In the genomic region with DNA sequence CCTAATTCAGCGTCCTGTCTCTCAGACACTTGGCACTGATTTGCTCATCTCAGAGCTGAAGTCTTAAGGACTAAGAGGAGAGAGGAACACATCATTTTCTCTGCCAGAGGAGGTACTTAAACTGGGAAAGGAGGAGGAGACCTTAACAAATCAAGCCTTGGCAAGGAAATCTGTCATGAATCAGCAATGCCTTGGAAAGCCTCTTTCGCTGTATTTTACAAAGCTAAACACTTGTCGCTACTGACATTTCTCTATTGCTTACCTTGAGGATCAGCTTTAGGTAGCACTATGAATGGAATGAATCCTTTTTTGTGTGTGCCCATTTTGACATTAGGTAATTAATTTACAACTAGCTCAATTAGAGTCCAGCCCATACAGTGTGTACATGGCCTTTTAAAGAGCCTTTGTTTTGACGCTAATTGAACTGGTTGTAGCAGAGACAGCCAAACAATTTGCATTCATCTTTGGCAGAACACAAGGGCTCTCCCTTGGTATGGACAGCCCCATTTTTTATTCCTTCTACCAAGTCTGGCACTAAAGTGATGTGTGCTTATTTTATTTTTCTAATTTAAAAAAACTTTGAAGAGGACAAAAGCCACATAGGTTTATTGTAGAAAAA, we compare ENCODE assay signal across 23 cellular contexts. TPM values are rescaled to one million over a fixed set of nuclear protein-coding genes. Genes with fewer than 3 reads are reported as not detected.
DNase-seq lines count a peak whose midpoint lies in the region; ATAC-seq and TF ChIP-seq lines count a peak whose summit lies in the region.
"Had no signal": no experiment of that assay in that cellular context is flagged by ENCODE, and none has a peak within 500 bp of the region (broad histone marks: within the 10 kb centered on the region; RNA-seq: fewer than 3 reads in every experiment).

No MANE protein-coding gene starts in this region.

- H3K4me3 ChIP-seq in SK-N-SH (ENCODE audit: low read depth in 2 of 2, low read length in 1 of 2) = no peak overlapping the region
- no peak overlapping the region for H3K4me3 ChIP-seq in esophagus muscularis mucosa
- no peak overlapping the region for H3K4me3 ChIP-seq in effector memory CD4-positive, alpha-beta T cell (ENCODE audit: insufficient read depth, low read depth, low read length, poor library complexity, severe bottlenecking)
- H3K4me3 ChIP-seq: gastrocnemius medialis, psoas muscle, SJSA1, skin epidermis, upper lobe of left lung had no signal

- DNase-seq in SK-N-SH (no peak), esophagus muscularis mucosa (ENCODE audit: extremely low spot score) (no peak), midbrain (lab: John Stamatoyannopoulos, UW) (peak; percentile 26), NK-92 (lab: John Stamatoyannopoulos, UW; ENCODE audit: unreplicated experiment) (no peak)
- DNase-seq in effector memory CD4-positive, alpha-beta T cell = no peak
- DNase-seq: activated CD4-positive, CD25-positive, alpha-beta regulatory T cell treated with anti-CD3 and anti-CD28 coated beads, Interleukin-2, amount 50 U/mL, for 72 hours; activated CD8-positive, alpha-beta T cell treated with anti-CD3 and anti-CD28 coated beads for 36 hours; activated effector memory CD4-positive, alpha-beta T cell treated with Interleukin-2 at 50 U/mL for 16 hours; activated naive CD8-positive, alpha-beta T cell treated with anti-CD3 and anti-CD28 coated beads for 36 hours; effector CD4-positive, alpha-beta T cell; gastrocnemius medialis; left ventricle myocardium superior; NCI-H2081; NCI-H510A; psoas muscle; stimulated activated CD4-positive, alpha-beta T cell treated with anti-CD3 and anti-CD28 coated beads, Interleukin-1b, Interleukin-23, amount 100 ng/mL, for 48 hours; upper lobe of left lung had no signal

- CTCF ChIA-PET in SK-N-SH (lab: Yijun Ruan, JAX) = interaction anchor here (1.0 to 1.2 kb wide), 3 partner anchors 10 to 15 kb away, joined by 3 to 4 read pairs (median 4); no protein-coding TSS in a partner anchor

- no peak overlapping the region for H3K9ac ChIP-seq in SK-N-SH

- peaks cover 37% of the 10 kb centered on the region for H3K79me2 ChIP-seq in SK-N-SH (ENCODE audit: insufficient read depth)

- H2AFZ ChIP-seq in SK-N-SH (ENCODE audit: low read depth) = no peak overlapping the region

- intact Hi-C loops in esophagus muscularis mucosa (cut with DNase I) = no loop called here

- peaks cover 44% of the 10 kb centered on the region for H4K20me1 ChIP-seq in SK-N-SH (ENCODE audit: insufficient read depth)

- H3K27ac ChIP-seq in SK-N-SH (ENCODE audit: low read depth in 2 of 2, low read length in 1 of 2) = no peak overlapping the region
- peak overlapping the region; percentile 14 to 57 (median 41) for H3K27ac ChIP-seq in esophagus muscularis mucosa (replicated peaks in 1 of 4)
- H3K27ac ChIP-seq in effector memory CD4-positive, alpha-beta T cell (ENCODE audit: insufficient read depth, low read length, poor library complexity, severe bottlenecking) = no peak overlapping the region
- H3K27ac ChIP-seq: gastrocnemius medialis, psoas muscle, SJSA1, skin epidermis, upper lobe of left lung had no signal

- TF ChIP-seq RAD21 in SK-N-SH (IDR thresholded peaks at IDR 0.05; ENCODE audit: low read length) = no peak

- no peak for TF ChIP-seq CTCF in SK-N-SH (IDR thresholded peaks at IDR 0.05)
- no peak for TF ChIP-seq CTCF in esophagus muscularis mucosa (IDR thresholded peaks at IDR 0.05)

- no peak overlapping the region for H3K4me2 ChIP-seq in SK-N-SH

- H3K27me3 ChIP-seq in SK-N-SH (ENCODE audit: insufficient read depth) (no peaks in the 10 kb centered on the region), esophagus muscularis mucosa (no peaks in the 10 kb centered on the region)
- H3K27me3 ChIP-seq in effector memory CD4-positive, alpha-beta T cell (replicated peaks; ENCODE audit: control insufficient read depth, insufficient read depth, low read length, poor library complexity, severe bottlenecking) = no peaks in the 10 kb centered on the region
- H3K27me3 ChIP-seq: gastrocnemius medialis, SJSA1, upper lobe of left lung had no signal

- H3F3A ChIP-seq in SK-N-SH (replicated peaks; ENCODE audit: insufficient read depth) = peaks cover 9% of the 10 kb centered on the region

- H3K36me3 ChIP-seq in SK-N-SH (replicated peaks in 1 of 2; ENCODE audit: control insufficient read depth in 1 of 2, insufficient read depth in 2 of 2, low read length in 1 of 2) = no peaks in the 10 kb centered on the region
- H3K36me3 ChIP-seq in esophagus muscularis mucosa = no peaks in the 10 kb centered on the region
- no peaks in the 10 kb centered on the region for H3K36me3 ChIP-seq in effector memory CD4-positive, alpha-beta T cell (ENCODE audit: control insufficient read depth, insufficient read depth, low read length)
- H3K36me3 ChIP-seq: gastrocnemius medialis, SJSA1, upper lobe of left lung had no signal

- H3K9me3 ChIP-seq in SK-N-SH = no peaks in the 10 kb centered on the region
- no peaks in the 10 kb centered on the region for H3K9me3 ChIP-seq in esophagus muscularis mucosa
- no peaks in the 10 kb centered on the region for H3K9me3 ChIP-seq in effector memory CD4-positive, alpha-beta T cell (ENCODE audit: control insufficient read depth, low read length)
- H3K9me3 ChIP-seq: gastrocnemius medialis, psoas muscle, SJSA1, upper lobe of left lung had no signal

- 90% methylated on average over 4 of the region's 4 CpGs for WGBS in SK-N-SH (ENCODE audit: low lambda C conversion rate)
- WGBS in esophagus muscularis mucosa = 42% methylated on average over 4 of the region's 4 CpGs

- no peak for TF ChIP-seq EP300 in SK-N-SH (IDR thresholded peaks at IDR 0.05; ENCODE audit: borderline replicate concordance in 1 of 2, low read depth in 1 of 2, low read length in 1 of 2)
- no peak for TF ChIP-seq EP300 in esophagus muscularis mucosa (IDR thresholded peaks at IDR 0.05)

- peaks cover 14 to 18% of the 10 kb centered on the region in 2 experiments; a peak in 3 of 4 replicates for H3K4me1 ChIP-seq in SK-N-SH (ENCODE audit: control insufficient read depth in 1 of 2, insufficient read depth in 2 of 2, low read depth in 1 of 2, low read length in 1 of 2)
- peaks cover 4 to 64% (median 45%) of the 10 kb centered on the region in 4 donors for H3K4me1 ChIP-seq in esophagus muscularis mucosa
- no peaks in the 10 kb centered on the region for H3K4me1 ChIP-seq in effector memory CD4-positive, alpha-beta T cell (ENCODE audit: control insufficient read depth, insufficient read depth, low read length, poor library complexity, severe bottlenecking)
- H3K4me1 ChIP-seq: psoas muscle, SJSA1 had no signal

- H3K9me2 ChIP-seq in SK-N-SH = no peaks in the 10 kb centered on the region

- no peak for TF ChIP-seq POLR2A in esophagus muscularis mucosa (IDR thresholded peaks at IDR 0.05; ENCODE audit: low read depth)

- peak; percentile 31 for ATAC-seq in SK-N-SH treated with all-trans-retinoic acid at 6 μM for 48 hours
- ATAC-seq in HG03521 (IDR thresholded peaks at IDR 0.05; ENCODE audit: unreplicated experiment) = no peak
- no peak for ATAC-seq in GM18519 (IDR thresholded peaks at IDR 0.05; ENCODE audit: low FRiP score, unreplicated experiment)
- ATAC-seq: activated CD8-positive, alpha-beta T cell treated with anti-CD3 and anti-CD28 coated beads for 36 hours; gastrocnemius medialis; HCT116; left ventricle myocardium superior; psoas muscle had no signal

- POLR2A ChIA-PET in SK-N-SH (lab: Yijun Ruan, JAX) = no interaction called here

TF ChIP-seq in SK-N-SH treated with all-trans-retinoic acid at 6 μM for 48 hours, 23 proteins besides CTCF, POLR2A, EP300 and RAD21:
- no peak for TF ChIP-seq ESRRG (CRISPR knock-in tag; IDR thresholded peaks at IDR 0.05)
- 0 out of 2 replicates have a peak, but pooled peaks have one; percentile 12 for TF ChIP-seq ISL1 (CRISPR knock-in tag; IDR thresholded peaks at IDR 0.05)

TF ChIP-seq in SK-N-SH, 30 proteins besides CTCF, POLR2A, EP300 and RAD21:
- TF ChIP-seq MEF2A (IDR thresholded peaks at IDR 0.05; ENCODE audit: borderline replicate concordance, low read depth) (no peak), FOXM1 (IDR thresholded peaks at IDR 0.05; ENCODE audit: low read depth) (no peak), TEAD4 (IDR thresholded peaks at IDR 0.05; ENCODE audit: borderline replicate concordance, insufficient read depth) (no peak), NRF1 (IDR thresholded peaks at IDR 0.05; ENCODE audit: low read depth, low read length) (no peak), RFX5 (IDR thresholded peaks at IDR 0.05; ENCODE audit: low read length) (no peak), TCF12 (IDR thresholded peaks at IDR 0.05) (no peak), POLR2AphosphoS5 (IDR thresholded peaks at IDR 0.05; ENCODE audit: low read depth, low read length) (no peak), RCOR1 (IDR thresholded peaks at IDR 0.05; ENCODE audit: low read length) (no peak), FOXJ3 (CRISPR knock-in tag; IDR thresholded peaks at IDR 0.05) (no peak), USF2 (IDR thresholded peaks at IDR 0.05; ENCODE audit: borderline replicate concordance, low read depth, low read length) (no peak), IRF3 (IDR thresholded peaks at IDR 0.05; ENCODE audit: low read depth, low read length) (no peak), FOSL2 (IDR thresholded peaks at IDR 0.05; ENCODE audit: borderline replicate concordance, low read depth) (no peak), NFIC (IDR thresholded peaks at IDR 0.05; ENCODE audit: borderline replicate concordance) (no peak), YY1 (IDR thresholded peaks at IDR 0.05; ENCODE audit: low read depth) (no peak), JUND (IDR thresholded peaks at IDR 0.05) (no peak)

RNA-seq across cellular contexts. Expression of gene AUTS2, which starts 37.4 kb away (rescaled TPM):
- 7.8 and 15.6 TPM in 2 replicates for polyA plus RNA-seq in SK-N-SH (2012; rRNA removed)
- 6.6 and 8.9 TPM in 2 replicates for polyA plus RNA-seq in SK-N-SH (2012; cell fraction: cytosol; rRNA removed)
- 77.7 and 103 TPM in 2 replicates for polyA plus RNA-seq in SK-N-SH (2012; cell fraction: nucleus; rRNA removed)
- total RNA-seq in esophagus muscularis mucosa = 10 to 100 TPM; 18.5 to 44.9 (median 34.2) TPM
- total RNA-seq: SJSA1 had no signal

Comparison
In these comparisons a context has a peak if more than half of its experiments do, and no peak if none do; other contexts are left out.
1. H3K27ac ChIP-seq: peak in esophagus muscularis mucosa (4 of 4); none in SK-N-SH (0 of 2) and effector memory CD4-positive, alpha-beta T cell (single experiment).